In the genomic region with DNA sequence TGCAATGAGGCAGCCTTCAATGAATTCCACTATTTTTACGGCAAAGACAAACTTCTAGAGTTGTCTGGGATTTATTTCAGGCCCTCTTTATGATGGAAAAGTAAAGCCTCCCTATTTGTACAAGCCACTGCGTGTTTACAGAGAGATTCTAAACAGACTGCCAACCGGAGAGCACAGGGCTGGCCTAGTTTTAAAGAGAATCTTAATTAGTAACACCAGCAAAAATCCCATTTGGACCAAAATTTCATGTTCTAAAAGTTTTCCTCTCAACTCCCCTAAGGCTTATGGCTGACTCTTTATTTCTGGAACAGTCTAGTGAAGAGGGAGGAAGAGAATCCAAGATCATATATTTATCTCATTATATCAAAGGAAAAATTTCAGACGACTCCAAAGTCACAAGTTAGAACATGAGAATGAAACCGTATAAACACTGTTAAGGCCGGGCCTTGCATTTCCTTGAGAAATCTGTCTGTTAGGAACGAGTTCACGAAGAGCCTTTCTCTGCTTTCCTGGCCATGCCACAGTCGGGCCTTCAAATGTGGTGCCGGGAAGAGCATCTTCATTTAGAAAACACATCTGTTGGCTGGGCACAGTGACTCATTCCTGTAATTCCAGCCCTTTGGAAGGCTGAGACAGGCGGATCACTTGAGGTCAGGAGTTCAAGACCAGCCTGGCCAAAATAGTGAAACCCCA, we compare ENCODE assay signal across 15 cellular contexts.
"Had no signal": no experiment of that assay in that cellular context is flagged by ENCODE, and none has a peak within 500 bp of the region (broad histone marks: within the 10 kb centered on the region; RNA-seq: fewer than 3 reads in every experiment).

No MANE protein-coding gene starts in this region.

- H3K4me1 Mint-ChIP-seq: activated CD4-positive, alpha-beta T cell treated with anti-CD3 and anti-CD28 coated beads, Interleukin-2, amount 10 ng/mL, durations not matched to agents 7 days and 5 days; mesothelial cell of epicardium; naive B cell; stimulated activated naive CD8-positive, alpha-beta T cell treated with anti-CD3 and anti-CD28 coated beads, Interleukin-15, amount 100 ng/mL, for 72 hours had no signal

- FAIRE-seq: endometrium, frontal cortex, TTC549 had no signal

- ATAC-seq: esophagus mucosa; stimulated activated naive CD8-positive, alpha-beta T cell treated with anti-CD3 and anti-CD28 coated beads, Interleukin-15, amount 100 ng/mL, for 72 hours had no signal

- H3K4me3 Mint-ChIP-seq: activated CD4-positive, alpha-beta T cell treated with anti-CD3 and anti-CD28 coated beads, Interleukin-2, amount 10 ng/mL, durations not matched to agents 7 days and 5 days; activated naive CD8-positive, alpha-beta T cell; mesothelial cell of epicardium; naive B cell; stimulated activated naive CD8-positive, alpha-beta T cell treated with anti-CD3 and anti-CD28 coated beads, Interleukin-15, amount 100 ng/mL, for 72 hours; T-helper 1 cell treated with Interleukin-12 subunit alpha and Interleukin-12 subunit beta and Interleukin-4 antibody, amounts not matched to agents 30 μg/mL and 1 μg/mL, for 36 hours had no signal

- DNase-seq: activated CD4-positive, alpha-beta T cell treated with anti-CD3 and anti-CD28 coated beads, Interleukin-2, amount 10 ng/mL, durations not matched to agents 7 days and 5 days; activated CD4-positive, CD25-positive, alpha-beta regulatory T cell; activated effector memory CD4-positive, alpha-beta T cell treated with anti-CD3 and anti-CD28 coated beads, Interleukin-2, amount 50 U/mL, for 16 hours; activated T-cell treated with anti-CD3 and anti-CD28 coated beads, Interleukin-2, amount 50 U/mL, for 1 hour; naive B cell; stimulated activated CD4-positive, alpha-beta T cell treated with anti-CD3 and anti-CD28 coated beads, Interleukin-4, amount 100 ng/mL, for 4 hours; stimulated activated naive CD8-positive, alpha-beta T cell treated with anti-CD3 and anti-CD28 coated beads, Interleukin-15, amount 100 ng/mL, for 72 hours had no signal

- H3K36me3 Mint-ChIP-seq: activated naive CD8-positive, alpha-beta T cell; naive B cell had no signal

- H3K27me3 Mint-ChIP-seq: activated CD4-positive, alpha-beta T cell treated with anti-CD3 and anti-CD28 coated beads, Interleukin-2, amount 10 ng/mL, durations not matched to agents 7 days and 5 days; activated naive CD8-positive, alpha-beta T cell; naive B cell; progenitor cell of endocrine pancreas; stimulated activated naive CD8-positive, alpha-beta T cell treated with anti-CD3 and anti-CD28 coated beads, Interleukin-15, amount 100 ng/mL, for 72 hours had no signal

- H3K27ac Mint-ChIP-seq: activated CD4-positive, alpha-beta T cell treated with anti-CD3 and anti-CD28 coated beads, Interleukin-2, amount 10 ng/mL, durations not matched to agents 7 days and 5 days; activated naive CD8-positive, alpha-beta T cell; mesothelial cell of epicardium; naive B cell; progenitor cell of endocrine pancreas; stimulated activated naive CD8-positive, alpha-beta T cell treated with anti-CD3 and anti-CD28 coated beads, Interleukin-15, amount 100 ng/mL, for 72 hours; T-helper 1 cell treated with Interleukin-12 subunit alpha and Interleukin-12 subunit beta and Interleukin-4 antibody, amounts not matched to agents 30 μg/mL and 1 μg/mL, for 36 hours had no signal
